Comparison of ENCODE assay signal across 16 cellular contexts in the genomic region with DNA sequence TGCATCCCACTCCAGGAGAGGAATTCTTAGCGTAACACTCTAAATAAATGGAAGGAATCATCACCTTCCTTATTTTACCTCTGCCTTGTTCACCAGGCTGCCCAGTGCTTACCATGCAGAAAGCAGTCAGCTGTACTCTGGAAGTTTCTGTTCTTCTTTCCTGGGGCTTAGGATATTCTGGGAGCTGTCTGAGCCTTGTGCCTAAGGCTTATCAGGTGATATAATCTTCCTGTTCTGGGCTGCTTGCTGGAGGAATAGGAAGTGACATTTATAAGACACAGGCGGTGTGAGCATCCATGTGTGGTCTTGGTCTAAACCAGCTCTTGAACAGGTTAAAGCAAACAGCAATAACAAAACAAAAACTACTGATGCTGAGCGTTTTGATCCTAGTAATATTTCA. TPM values are rescaled to one million over a fixed set of nuclear protein-coding genes. Genes with fewer than 3 reads are reported as not detected.
DNase-seq lines count a peak whose midpoint lies in the region; ATAC-seq and TF ChIP-seq lines count a peak whose summit lies in the region.
"Had no signal": no experiment of that assay in that cellular context is flagged by ENCODE, and none has a peak within 500 bp of the region (broad histone marks: within the 10 kb centered on the region; RNA-seq: fewer than 3 reads in every experiment).

No MANE protein-coding gene starts in this region.

- intact Hi-C loops in CD8-positive, alpha-beta T cell (cut with DNase I, micrococcal nuclease) = no loop called here
- intact Hi-C loops in OCI-LY7 (cut with micrococcal nuclease; ENCODE audit: unreplicated experiment) = no loop called here
- intact Hi-C loops in dendritic cell treated with granulocyte-macrophage colony-stimulating factor and Interleukin-4, amounts not matched to agents 40 ng/mL and 50 ng/mL, for 4 days (cut with micrococcal nuclease) = no loop called here

- no peak overlapping the region for H3K27ac ChIP-seq in CD8-positive, alpha-beta T cell (ENCODE audit: low read depth, low read length)
- H3K27ac ChIP-seq in OCI-LY7 (ENCODE audit: low read depth, low read length, poor library complexity, severe bottlenecking) = peak overlapping the region; percentile 19
- H3K27ac ChIP-seq: gastroesophageal sphincter, pancreas had no signal

- peaks cover 89% of the 10 kb centered on the region for H3K36me3 Mint-ChIP-seq in CD8-positive, alpha-beta T cell
- H3K36me3 Mint-ChIP-seq in dendritic cell treated with granulocyte-macrophage colony-stimulating factor and Interleukin-4, amounts not matched to agents 40 ng/mL and 50 ng/mL, for 4 days (ENCODE audit: low read depth) = peaks cover 93% of the 10 kb centered on the region
- peaks cover 18% of the 10 kb centered on the region for H3K36me3 Mint-ChIP-seq in natural killer cell treated with Interleukin-12 subunit alpha and Interleukin-12 subunit beta and Interleukin-15 and Interleukin-18, amount 100 ng/mL, for 72 hours

- H3K36me3 ChIP-seq in CD8-positive, alpha-beta T cell (ENCODE audit: insufficient read depth, low read length) = peaks cover 51% of the 10 kb centered on the region
- H3K36me3 ChIP-seq in OCI-LY7 (ENCODE audit: insufficient read depth, low read length) = peaks cover 93% of the 10 kb centered on the region

- no peak for ATAC-seq in CD8-positive, alpha-beta T cell
- ATAC-seq in natural killer cell treated with Interleukin-12 subunit alpha and Interleukin-12 subunit beta and Interleukin-15 and Interleukin-18, amount 100 ng/mL, for 72 hours = no peak
- ATAC-seq in GM21786 (IDR thresholded peaks at IDR 0.05; ENCODE audit: unreplicated experiment) = no peak
- no peak for ATAC-seq in HG03432 (IDR thresholded peaks at IDR 0.05; ENCODE audit: unreplicated experiment)
- ATAC-seq: gastroesophageal sphincter had no signal

- POLR2A ChIA-PET in CD8-positive, alpha-beta T cell (lab: Charles Lee) = no interaction called here
- POLR2A ChIA-PET in OCI-LY7 (lab: Charles Lee) = interaction anchor here (0.5 to 4.5 kb wide), 6 partner anchors 8 to 352 kb away, joined by 3 to 20 read pairs (median 3); no protein-coding TSS in a partner anchor

- H3K4me3 Mint-ChIP-seq in CD8-positive, alpha-beta T cell = no peak overlapping the region
- H3K4me3 Mint-ChIP-seq in dendritic cell treated with granulocyte-macrophage colony-stimulating factor and Interleukin-4, amounts not matched to agents 40 ng/mL and 50 ng/mL, for 4 days = no peak overlapping the region
- no peak overlapping the region for H3K4me3 Mint-ChIP-seq in natural killer cell treated with Interleukin-12 subunit alpha and Interleukin-12 subunit beta and Interleukin-15 and Interleukin-18, amount 100 ng/mL, for 72 hours
- H3K4me3 Mint-ChIP-seq: activated CD4-positive, alpha-beta T cell treated with anti-CD3 and anti-CD28 coated beads, Interleukin-2, amount 10 ng/mL, durations not matched to agents 7 days and 5 days had no signal

- no peak overlapping the region for H2AFZ ChIP-seq in OCI-LY7 (ENCODE audit: low read length)

- H3K79me2 ChIP-seq in OCI-LY7 (ENCODE audit: insufficient read depth, low read depth, low read length) = no peaks in the 10 kb centered on the region

- TSS peak; percentile 41 for BruUV-seq in OCI-LY7 (replicated peaks; lab: Mats Ljungman, UMichigan)

- H3K4me1 Mint-ChIP-seq in CD8-positive, alpha-beta T cell (ENCODE audit: low read depth) = peaks cover 10% of the 10 kb centered on the region
- peaks cover 42% of the 10 kb centered on the region for H3K4me1 Mint-ChIP-seq in dendritic cell treated with granulocyte-macrophage colony-stimulating factor and Interleukin-4, amounts not matched to agents 40 ng/mL and 50 ng/mL, for 4 days (ENCODE audit: low read depth)
- H3K4me1 Mint-ChIP-seq in natural killer cell treated with Interleukin-12 subunit alpha and Interleukin-12 subunit beta and Interleukin-15 and Interleukin-18, amount 100 ng/mL, for 72 hours (ENCODE audit: low read depth in 2 of 2) = peaks cover 4 to 8% of the 10 kb centered on the region in 2 donors

- no peak overlapping the region for H3K4me3 ChIP-seq in CD8-positive, alpha-beta T cell (ENCODE audit: low read depth, low read length)
- H3K4me3 ChIP-seq in OCI-LY7 (ENCODE audit: low read depth, low read length, poor library complexity, severe bottlenecking) = no peak overlapping the region
- H3K4me3 ChIP-seq: gastroesophageal sphincter, pancreas had no signal

- no peaks in the 10 kb centered on the region for H3K4me1 ChIP-seq in CD8-positive, alpha-beta T cell (ENCODE audit: insufficient read depth, low read length)
- peaks cover 25% of the 10 kb centered on the region for H3K4me1 ChIP-seq in OCI-LY7 (ENCODE audit: insufficient read depth, low read length, poor library complexity, severe bottlenecking)
- H3K4me1 ChIP-seq: pancreas had no signal

- no peak for TF ChIP-seq CTCF in CD8-positive, alpha-beta T cell (IDR thresholded peaks at IDR 0.05)
- no peak for TF ChIP-seq CTCF in OCI-LY7 (conservative IDR thresholded peaks at IDR 0.05; ENCODE audit: low read length)

- peak overlapping the region; percentile 7 for H3K27ac Mint-ChIP-seq in CD8-positive, alpha-beta T cell
- peak overlapping the region; percentile 75 for H3K27ac Mint-ChIP-seq in dendritic cell treated with granulocyte-macrophage colony-stimulating factor and Interleukin-4, amounts not matched to agents 40 ng/mL and 50 ng/mL, for 4 days
- H3K27ac Mint-ChIP-seq in natural killer cell treated with Interleukin-12 subunit alpha and Interleukin-12 subunit beta and Interleukin-15 and Interleukin-18, amount 100 ng/mL, for 72 hours = peak overlapping the region; percentile 35 to 52
- H3K27ac Mint-ChIP-seq: activated CD4-positive, alpha-beta T cell treated with anti-CD3 and anti-CD28 coated beads, Interleukin-2, amount 10 ng/mL, durations not matched to agents 7 days and 5 days had no signal

- H3K9me2 ChIP-seq in OCI-LY7 (ENCODE audit: insufficient read depth, low read length) = no peaks in the 10 kb centered on the region

- no peaks in the 10 kb centered on the region for H4K20me1 ChIP-seq in OCI-LY7 (ENCODE audit: insufficient read depth, low read length)

- CTCF ChIA-PET in CD8-positive, alpha-beta T cell (lab: Charles Lee) = no interaction called here
- CTCF ChIA-PET in OCI-LY7 (lab: Charles Lee; ENCODE audit: unreplicated experiment) = no interaction called here

- H3K9me3 Mint-ChIP-seq in CD8-positive, alpha-beta T cell = no peaks in the 10 kb centered on the region
- no peaks in the 10 kb centered on the region for H3K9me3 Mint-ChIP-seq in dendritic cell treated with granulocyte-macrophage colony-stimulating factor and Interleukin-4, amounts not matched to agents 40 ng/mL and 50 ng/mL, for 4 days
- no peaks in the 10 kb centered on the region for H3K9me3 Mint-ChIP-seq in natural killer cell treated with Interleukin-12 subunit alpha and Interleukin-12 subunit beta and Interleukin-15 and Interleukin-18, amount 100 ng/mL, for 72 hours
- H3K9me3 Mint-ChIP-seq: activated CD4-positive, alpha-beta T cell treated with anti-CD3 and anti-CD28 coated beads, Interleukin-2, amount 10 ng/mL, durations not matched to agents 7 days and 5 days; brain had no signal

- H3K27me3 Mint-ChIP-seq in CD8-positive, alpha-beta T cell (ENCODE audit: low read depth) = no peaks in the 10 kb centered on the region
- H3K27me3 Mint-ChIP-seq in dendritic cell treated with granulocyte-macrophage colony-stimulating factor and Interleukin-4, amounts not matched to agents 40 ng/mL and 50 ng/mL, for 4 days = peaks cover 41% of the 10 kb centered on the region
- H3K27me3 Mint-ChIP-seq in natural killer cell treated with Interleukin-12 subunit alpha and Interleukin-12 subunit beta and Interleukin-15 and Interleukin-18, amount 100 ng/mL, for 72 hours = no peaks in the 10 kb centered on the region
- H3K27me3 Mint-ChIP-seq: activated CD4-positive, alpha-beta T cell treated with anti-CD3 and anti-CD28 coated beads, Interleukin-2, amount 10 ng/mL, durations not matched to agents 7 days and 5 days; brain had no signal

- no peaks in the 10 kb centered on the region for H3K9me3 ChIP-seq in CD8-positive, alpha-beta T cell (ENCODE audit: low read length)
- H3K9me3 ChIP-seq in OCI-LY7 (ENCODE audit: low read length) = no peaks in the 10 kb centered on the region
- H3K9me3 ChIP-seq: gastroesophageal sphincter, pancreas had no signal

- peak overlapping the region; percentile 55 for H3K4me2 ChIP-seq in OCI-LY7 (ENCODE audit: low read length)

- no peaks in the 10 kb centered on the region for H3K27me3 ChIP-seq in CD8-positive, alpha-beta T cell (ENCODE audit: insufficient read depth, low read length)
- H3K27me3 ChIP-seq: gastroesophageal sphincter, pancreas had no signal

- DNase-seq in CD8-positive, alpha-beta T cell = no peak
- peak; percentile 24 for DNase-seq in OCI-LY7 (ENCODE audit: low spot score)
- DNase-seq in natural killer cell treated with Interleukin-12 subunit alpha and Interleukin-12 subunit beta and Interleukin-15 and Interleukin-18, amount 100 ng/mL, for 72 hours (ENCODE audit: low spot score) = no peak
- DNase-seq in central memory CD4-positive, alpha-beta T cell = no peak
- DNase-seq: activated CD4-positive, alpha-beta T cell treated with anti-CD3 and anti-CD28 coated beads, Interleukin-2, amount 10 ng/mL, durations not matched to agents 7 days and 5 days; activated naive CD4-positive, alpha-beta T cell treated with anti-CD3 and anti-CD28 coated beads, Interleukin-2, amount 50 U/mL, for 16 hours; DMS153; NCI-H1436 treated with DMSO at 0.1 percent for 48 hours; NCI-H82; pancreas; stimulated activated CD4-positive, alpha-beta T cell treated with anti-CD3 and anti-CD28 coated beads, Interleukin-4, amount 100 ng/mL, for 4 hours had no signal

RNA-seq across cellular contexts. Expression of a gene that starts 13.5 kb away (rescaled TPM):
- 10 to 100 TPM; 12.9 to 13.2 TPM for total RNA-seq in CD8-positive, alpha-beta T cell
- total RNA-seq in OCI-LY7 (2014; rRNA removed; shearing (Covaris generic)) = 32.9 and 40.5 TPM in 2 replicates
- 41.8 and 43.3 TPM in 2 replicates for total RNA-seq in OCI-LY7 (2022)
- total RNA-seq in natural killer cell treated with Interleukin-12 subunit alpha and Interleukin-12 subunit beta and Interleukin-15 and Interleukin-18, amount 100 ng/mL, for 72 hours = 10 to 100 TPM; 10.4 to 14.8 TPM

Comparison
In these comparisons a context has a peak if more than half of its experiments do, and no peak if none do; other contexts are left out.
1. H3K27ac Mint-ChIP-seq: peak in every context shown above with its lines; median percentile 75 in dendritic cell treated with granulocyte-macrophage colony-stimulating factor and Interleukin-4, amounts not matched to agents 40 ng/mL and 50 ng/mL, for 4 days; 44 in natural killer cell treated with Interleukin-12 subunit alpha and Interleukin-12 subunit beta and Interleukin-15 and Interleukin-18, amount 100 ng/mL, for 72 hours; 7 in CD8-positive, alpha-beta T cell.